In the genomic region with DNA sequence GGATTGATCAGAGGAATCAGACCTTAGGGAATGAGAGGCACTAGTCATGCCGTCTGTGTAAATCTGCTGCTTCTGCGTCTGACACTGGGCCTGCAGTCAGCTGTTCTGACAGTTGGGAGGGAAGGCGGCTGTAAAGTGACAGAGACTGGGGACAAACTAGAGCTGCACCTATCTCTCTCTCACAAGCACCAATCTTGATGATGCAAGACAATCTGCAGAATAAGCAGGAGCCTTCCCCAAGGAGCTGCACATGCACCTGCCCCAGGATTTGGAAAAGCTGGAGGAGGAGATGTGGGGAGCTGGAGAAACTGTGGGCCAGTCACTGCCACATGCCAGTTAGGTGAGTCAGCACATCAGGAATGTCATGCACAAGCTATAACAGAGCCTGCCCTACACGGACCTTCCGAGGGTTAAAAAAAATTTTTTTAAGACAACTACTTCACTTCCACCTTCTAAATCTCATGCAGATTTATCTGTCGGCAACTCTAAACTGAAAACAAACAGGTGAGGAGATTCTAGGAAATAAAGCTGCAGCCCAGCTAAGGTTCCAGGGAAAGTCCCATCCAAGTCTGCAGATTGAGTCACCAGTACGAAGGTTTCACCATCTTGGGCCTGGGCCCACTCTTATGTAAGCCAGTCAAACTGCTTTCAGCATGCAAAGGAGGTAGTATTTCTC, we compare ENCODE assay signal across 1 cellular context.
TF ChIP-seq lines count a peak whose summit lies in the region.

No MANE protein-coding gene starts in this region.

TF ChIP-seq in HEK293, 187 proteins besides CTCF, POLR2A, EP300 and RAD21 (continued from another document):
- TF ChIP-seq, protein P1, sequence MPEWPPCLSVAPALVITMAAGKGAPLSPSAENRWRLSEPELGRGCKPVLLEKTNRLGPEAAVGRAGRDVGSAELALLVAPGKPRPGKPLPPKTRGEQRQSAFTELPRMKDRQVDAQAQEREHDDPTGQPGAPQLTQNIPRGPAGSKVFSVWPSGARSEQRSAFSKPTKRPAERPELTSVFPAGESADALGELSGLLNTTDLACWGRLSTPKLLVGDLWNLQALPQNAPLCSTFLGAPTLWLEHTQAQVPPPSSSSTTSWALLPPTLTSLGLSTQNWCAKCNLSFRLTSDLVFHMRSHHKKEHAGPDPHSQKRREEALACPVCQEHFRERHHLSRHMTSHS (tag by site-specific recombination; IDR thresholded peaks at IDR 0.05), result no peak
- TF ChIP-seq ZNF549 (tag by site-specific recombination; IDR thresholded peaks at IDR 0.05), result no peak
- peak; percentile 45; the same call in 1 of the 2 replicates for TF ChIP-seq SP7 (tag by site-specific recombination; IDR thresholded peaks at IDR 0.05)
- peak; percentile 39; the same call in 1 of the 2 replicates for TF ChIP-seq ZNF366 (tag by site-specific recombination; conservative IDR thresholded peaks at IDR 0.05)
- TF ChIP-seq ZFP37 (tag by site-specific recombination; IDR thresholded peaks at IDR 0.05), result 0 out of 2 replicates have a peak, but pooled peaks have one; percentile 63
- TF ChIP-seq ZBTB21 (tag by site-specific recombination; IDR thresholded peaks at IDR 0.05), result no peak
- TF ChIP-seq PRDM1 (tag by site-specific recombination; IDR thresholded peaks at IDR 0.05), result peak; percentile 59
- TF ChIP-seq, protein P2, sequence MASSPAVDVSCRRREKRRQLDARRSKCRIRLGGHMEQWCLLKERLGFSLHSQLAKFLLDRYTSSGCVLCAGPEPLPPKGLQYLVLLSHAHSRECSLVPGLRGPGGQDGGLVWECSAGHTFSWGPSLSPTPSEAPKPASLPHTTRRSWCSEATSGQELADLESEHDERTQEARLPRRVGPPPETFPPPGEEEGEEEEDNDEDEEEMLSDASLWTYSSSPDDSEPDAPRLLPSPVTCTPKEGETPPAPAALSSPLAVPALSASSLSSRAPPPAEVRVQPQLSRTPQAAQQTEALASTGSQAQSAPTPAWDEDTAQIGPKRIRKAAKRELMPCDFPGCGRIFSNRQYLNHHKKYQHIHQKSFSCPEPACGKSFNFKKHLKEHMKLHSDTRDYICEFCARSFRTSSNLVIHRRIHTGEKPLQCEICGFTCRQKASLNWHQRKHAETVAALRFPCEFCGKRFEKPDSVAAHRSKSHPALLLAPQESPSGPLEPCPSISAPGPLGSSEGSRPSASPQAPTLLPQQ (tag by site-specific recombination; IDR thresholded peaks at IDR 0.05), result peak; percentile 90
